In the genomic region with DNA sequence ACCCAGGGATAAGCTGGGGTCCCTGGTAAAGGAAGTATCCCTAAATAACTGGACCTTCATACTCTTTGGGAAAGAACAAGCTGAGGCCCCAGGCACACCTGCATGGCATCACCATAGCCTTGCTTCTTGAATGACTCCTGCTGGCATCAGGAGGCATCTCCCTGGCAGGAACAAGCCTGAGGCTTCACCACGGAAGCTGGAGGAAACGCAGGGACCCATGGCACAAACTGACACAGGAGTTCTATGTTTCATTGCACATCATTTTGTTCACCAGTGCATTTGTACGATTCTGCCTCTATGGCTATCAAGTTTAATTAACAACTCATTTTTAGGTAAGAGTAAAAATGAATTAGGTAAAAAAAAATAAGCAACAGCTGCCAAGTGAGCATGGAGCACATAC, we compare ENCODE assay signal across 12 cellular contexts. TPM values are rescaled to one million over a fixed set of nuclear protein-coding genes. Genes with fewer than 3 reads are reported as not detected.
DNase-seq lines count a peak whose midpoint lies in the region; ATAC-seq and TF ChIP-seq lines count a peak whose summit lies in the region.
"Had no signal": no experiment of that assay in that cellular context is flagged by ENCODE, and none has a peak within 500 bp of the region (broad histone marks: within the 10 kb centered on the region; RNA-seq: fewer than 3 reads in every experiment).

No MANE protein-coding gene starts in this region.

- H3K27me3 Mint-ChIP-seq in brain: no peaks in the 10 kb centered on the region
- H3K27me3 Mint-ChIP-seq in naive thymus-derived CD8-positive, alpha-beta T cell: no peaks in the 10 kb centered on the region

- POLR2A ChIA-PET in naive thymus-derived CD8-positive, alpha-beta T cell (lab: Charles Lee): no interaction called here

- peaks cover 10% of the 10 kb centered on the region for H3K4me1 Mint-ChIP-seq in brain
- H3K4me1 Mint-ChIP-seq in naive thymus-derived CD8-positive, alpha-beta T cell: peaks cover 1 to 39% (median 28%) of the 10 kb centered on the region in 4 donors

- peak overlapping the region; percentile 79; the same call in 1 of the 2 replicates for H3K4me3 ChIP-seq in ACC112 (ENCODE audit: low read depth, low read length)

- no peaks in the 10 kb centered on the region for H3K36me3 ChIP-seq in ACC112 (ENCODE audit: insufficient read depth, low read length)

- TF ChIP-seq CTCF in brain (conservative IDR thresholded peaks at IDR 0.05): no peak

- peaks cover 16% of the 10 kb centered on the region for H3K4me1 ChIP-seq in ACC112 (ENCODE audit: control insufficient read depth, insufficient read depth, low read length, unreplicated experiment)

- H3K36me3 Mint-ChIP-seq in brain: no peaks in the 10 kb centered on the region
- no peaks in the 10 kb centered on the region for H3K36me3 Mint-ChIP-seq in naive thymus-derived CD8-positive, alpha-beta T cell
- H3K36me3 Mint-ChIP-seq: CD8-positive, alpha-beta memory T cell had no signal

- no peak for ATAC-seq in naive thymus-derived CD8-positive, alpha-beta T cell
- no peak for ATAC-seq in GM19324 (IDR thresholded peaks at IDR 0.05; ENCODE audit: low FRiP score, unreplicated experiment)

- peak overlapping the region in 3 of 5 experiments; percentile 76 to 83 (median 82) for H3K4me3 Mint-ChIP-seq in brain
- H3K4me3 Mint-ChIP-seq in naive thymus-derived CD8-positive, alpha-beta T cell: peak overlapping the region; percentile 73 to 92 (median 84)
- H3K4me3 Mint-ChIP-seq: neural crest cell had no signal

- H2AFZ ChIP-seq in ACC112 (ENCODE audit: low read length, unreplicated experiment): peak overlapping the region; percentile 2

- peak overlapping the region; percentile 83 for H3K27ac ChIP-seq in ACC112 (ENCODE audit: low read depth, low read length)

- peak; percentile 8 for DNase-seq in GM03348 (ENCODE audit: low spot score)
- no peak for DNase-seq in naive thymus-derived CD8-positive, alpha-beta T cell
- DNase-seq in NCI-H526 (lab: John Stamatoyannopoulos, UW): no peak
- no peak for DNase-seq in epidermal melanocyte (ENCODE audit: insufficient read length, low spot score)
- no peak for DNase-seq in stimulated activated CD4-positive, alpha-beta T cell treated with anti-CD3 and anti-CD28 coated beads, Interleukin-2, amount 100 ng/mL, for 48 hours
- DNase-seq: cerebellar nuclear complex, NCI-H748 treated with DMSO at 0.1 percent for 48 hours had no signal

- no peaks in the 10 kb centered on the region for H3K27me3 ChIP-seq in ACC112 (ENCODE audit: insufficient read depth, low read length)

- no peaks in the 10 kb centered on the region for H3K79me2 ChIP-seq in ACC112 (ENCODE audit: control insufficient read depth, insufficient read depth, low read length, unreplicated experiment)

- peak overlapping the region in 2 of 5 experiments; percentile 83 to 85 for H3K27ac Mint-ChIP-seq in brain
- H3K27ac Mint-ChIP-seq in naive thymus-derived CD8-positive, alpha-beta T cell: peak overlapping the region in 6 of 10 donors; percentile 79 to 96 (median 91)

- no peaks in the 10 kb centered on the region for H3K9me3 Mint-ChIP-seq in brain
- no peaks in the 10 kb centered on the region for H3K9me3 Mint-ChIP-seq in naive thymus-derived CD8-positive, alpha-beta T cell
- H3K9me3 Mint-ChIP-seq: CD8-positive, alpha-beta memory T cell; neural crest cell had no signal

RNA-seq across cellular contexts. Expression of a gene that starts 0.6 kb away (rescaled TPM):
- polyA plus RNA-seq in brain (ENCODE audit: insufficient read depth, low read depth, low replicate concordance): 1.6 TPM
- under 1 TPM; 0.44 to 0.49 TPM for total RNA-seq in naive thymus-derived CD8-positive, alpha-beta T cell
- under 1 TPM; 0.12 to 0.39 (median 0.25) TPM for polyA plus RNA-seq in naive thymus-derived CD8-positive, alpha-beta T cell
